In the genomic region with DNA sequence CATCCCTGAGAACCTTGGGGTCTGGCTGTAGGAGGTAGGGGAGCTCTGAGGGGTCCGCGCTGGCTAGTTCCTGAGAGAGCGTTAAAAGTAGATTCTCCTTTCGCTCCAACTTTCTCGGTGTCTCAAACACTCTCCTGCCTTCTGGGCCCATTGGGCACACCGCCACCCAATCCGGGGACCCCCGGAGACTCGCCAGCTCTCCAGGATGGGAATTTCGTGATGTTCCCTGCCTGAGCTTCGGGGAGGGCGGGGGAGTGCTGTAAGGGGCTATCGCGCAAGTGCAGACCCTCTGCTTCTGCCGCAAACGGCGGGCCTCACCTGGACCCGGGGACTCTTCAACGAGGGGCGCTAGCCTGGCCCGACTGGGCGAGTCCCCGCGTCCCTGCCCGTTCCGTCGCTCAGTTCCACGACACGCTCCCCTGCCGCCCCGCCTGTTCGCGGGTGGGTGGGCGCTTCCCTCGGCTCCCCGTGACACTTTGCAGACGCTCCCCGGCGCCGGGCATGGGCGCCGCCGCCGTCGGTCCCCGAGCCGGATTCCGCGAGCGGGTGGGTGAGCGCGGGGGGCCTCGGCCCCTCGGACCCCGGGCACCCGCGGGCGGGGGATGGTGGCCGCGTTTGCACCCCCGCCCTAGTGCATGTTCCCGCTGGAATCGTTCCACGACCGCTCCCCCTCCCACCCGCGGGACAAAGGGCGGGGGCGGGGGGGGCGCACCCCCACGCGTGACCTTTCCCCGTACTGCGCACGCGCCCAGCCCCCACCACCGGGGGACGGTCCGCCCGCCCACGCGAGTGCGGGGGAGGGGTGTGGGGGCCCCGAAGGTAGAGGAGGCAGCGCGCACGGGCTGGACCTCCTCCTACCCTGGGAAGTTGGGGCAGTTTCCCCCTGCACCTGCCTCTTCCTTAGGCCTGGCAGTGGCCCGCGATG, we compare ENCODE assay signal across 1 cellular context.
TF ChIP-seq lines count a peak whose summit lies in the region.

A gene (plus strand): TSS at position 481 of the 925 bp plus-strand sequence. CDS start 835 bp downstream, outside the sequence.

TF ChIP-seq in SK-N-SH, 30 proteins besides CTCF, POLR2A, EP300 and RAD21 (continued from another document):
- no peak for TF ChIP-seq MEF2A (IDR thresholded peaks at IDR 0.05; ENCODE audit: borderline replicate concordance, low read depth)
